8 cellular contexts compared by ENCODE assay signal in the genomic region with DNA sequence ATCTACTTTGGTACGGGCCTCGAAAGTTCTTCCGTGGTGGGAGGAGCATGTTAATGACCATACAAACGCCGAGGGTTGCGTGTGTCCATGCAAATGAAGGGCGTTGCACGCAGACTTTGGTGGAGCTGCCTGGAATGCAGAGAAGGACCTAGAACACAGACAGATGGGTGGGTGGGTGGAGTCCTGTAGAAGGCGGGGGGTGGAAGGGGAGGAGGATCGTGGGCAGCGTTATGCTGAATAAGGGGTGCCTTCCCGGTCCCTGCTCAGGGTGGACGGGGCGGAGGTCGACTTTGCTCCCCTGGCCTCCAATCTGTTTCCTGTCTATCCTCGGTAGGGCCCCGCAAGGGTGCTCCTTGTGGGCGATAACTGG. TPM values are rescaled to one million over a fixed set of nuclear protein-coding genes. Genes with fewer than 3 reads are reported as not detected.
A peak's percentile ranks its signal among the peaks of the same experiment; 100 is the strongest.
DNase-seq lines count a peak whose midpoint lies in the region; ATAC-seq lines count a peak whose summit lies in the region.

No MANE protein-coding gene starts in this region.

- H3K4me2 ChIP-seq in neuronal stem cell (ENCODE audit: insufficient read depth, low read length, poor library complexity, severe bottlenecking): peak overlapping the region; percentile 96

- DNase-seq in NAMALWA (ENCODE audit: low spot score) (peak; percentile 85), T47D (ENCODE audit: low read depth in 1 of 2, low spot score in 1 of 2) (peak; percentile 70 to 95), neuronal stem cell (ENCODE audit: low spot score) (no peak)
- DNase-seq in stimulated activated CD8-positive, alpha-beta memory T cell treated with anti-CD3 and anti-CD28 coated beads, Interleukin-4, amount 100 ng/mL, for 48 hours: no peak

- H3K79me1 ChIP-seq in neuronal stem cell (ENCODE audit: low read depth, low read length): peaks cover 17% of the 10 kb centered on the region

- H3K9me3 ChIP-seq in ES-I3 (ENCODE audit: control insufficient read depth, insufficient read depth, low read length): no peaks in the 10 kb centered on the region
- no peaks in the 10 kb centered on the region for H3K9me3 ChIP-seq in neuronal stem cell (replicated peaks in 1 of 2; ENCODE audit: control insufficient read depth in 2 of 2, insufficient read depth in 1 of 2, low read depth in 1 of 2, low read length in 2 of 2)

- H3K27me3 ChIP-seq in neuronal stem cell (ENCODE audit: control insufficient read depth in 3 of 3, insufficient read depth in 3 of 3, low read depth in 1 of 3, low read length in 3 of 3): peaks cover 0 to 28% (median 10%) of the 10 kb centered on the region in 3 experiments

- H3K4ac ChIP-seq in neuronal stem cell (ENCODE audit: low read length): no peak overlapping the region

- H3K14ac ChIP-seq in neuronal stem cell (ENCODE audit: low read length): no peak overlapping the region

- no peak overlapping the region for H2BK12ac ChIP-seq in neuronal stem cell (ENCODE audit: low read length)

- no peak overlapping the region for H4K8ac ChIP-seq in neuronal stem cell (ENCODE audit: low read depth, low read length)

- H3K36me3 ChIP-seq in ES-I3 (ENCODE audit: insufficient read depth, low read length) (peaks cover 2% of the 10 kb centered on the region; the same call in 1 of the 2 replicates), neuronal stem cell (replicated peaks in 1 of 2; ENCODE audit: control insufficient read depth in 2 of 2, insufficient read depth in 2 of 2, low read length in 2 of 2) (peaks cover 11 to 26% of the 10 kb centered on the region in 2 donors)

- in situ Hi-C loops in T47D (cut with HindIII; ENCODE audit: low pct_unique_long_range_greater_than_20kb, low sequenced_read_pairs): no loop called here

- peak overlapping the region in 1 of 2 donors; percentile 52 for H3K4me3 ChIP-seq in neuronal stem cell (ENCODE audit: low read length in 2 of 2)

- H2BK120ac ChIP-seq in neuronal stem cell (ENCODE audit: low read depth, low read length): no peak overlapping the region

- no peak overlapping the region for H3K27ac ChIP-seq in neuronal stem cell (replicated peaks; ENCODE audit: low read length)

- peak overlapping the region; percentile 78 for H2AFZ ChIP-seq in neuronal stem cell (ENCODE audit: low read length)

- H2BK15ac ChIP-seq in neuronal stem cell (ENCODE audit: low read length): no peak overlapping the region

- H2BK5ac ChIP-seq in neuronal stem cell (ENCODE audit: low read length): no peak overlapping the region

- peak overlapping the region; percentile 91; the same call in 1 of the 2 replicates for H3K9ac ChIP-seq in ES-I3 (ENCODE audit: low read depth, low read length)
- peak overlapping the region; percentile 39 for H3K9ac ChIP-seq in neuronal stem cell (ENCODE audit: low read depth, low read length, poor library complexity)

- no peak overlapping the region for H3K18ac ChIP-seq in neuronal stem cell (ENCODE audit: low read length)

- peaks cover 6% of the 10 kb centered on the region; the same call in 1 of the 2 replicates for H3K4me1 ChIP-seq in ES-I3 (ENCODE audit: insufficient read depth, low read length)
- H3K4me1 ChIP-seq in neuronal stem cell (ENCODE audit: control insufficient read depth in 2 of 2, insufficient read depth in 1 of 2, low read depth in 1 of 2, low read length in 2 of 2): peaks cover 18 to 19% of the 10 kb centered on the region in 2 donors

- H2AK5ac ChIP-seq in neuronal stem cell (ENCODE audit: low read depth, low read length): no peak overlapping the region

- no peak overlapping the region for H3K23ac ChIP-seq in neuronal stem cell (ENCODE audit: low read depth, low read length, poor library complexity)

- no peak for ATAC-seq in GM21529 (IDR thresholded peaks at IDR 0.05; ENCODE audit: unreplicated experiment)
- ATAC-seq in HG03432 (IDR thresholded peaks at IDR 0.05; ENCODE audit: unreplicated experiment): no peak
- ATAC-seq in HG03196 (IDR thresholded peaks at IDR 0.05; ENCODE audit: unreplicated experiment): no peak

- WGBS in neuronal stem cell (ENCODE audit: extremely low coverage in 2 of 2, insufficient read length in 2 of 2, insufficient replicate concordance in 1 of 2), 2 donors: no CpG with 5 or more reads among the region's 18 CpGs

- no peak overlapping the region for H4K91ac ChIP-seq in neuronal stem cell (ENCODE audit: low read depth, low read length, poor library complexity)

RNA-seq across cellular contexts. Expression of gene PAQR4, which starts 0.8 kb away (rescaled TPM):
- polyA plus RNA-seq in neuronal stem cell (2013, experiment 1 of 2): 17.5 TPM
- polyA plus RNA-seq in neuronal stem cell (2013, experiment 2 of 2): 16.7 TPM

RNA-seq across cellular contexts. Expression of gene KREMEN2, which starts 4.3 kb away (rescaled TPM):
- 3.8 TPM for polyA plus RNA-seq in neuronal stem cell (2013, experiment 1 of 2)
- 3.9 TPM for polyA plus RNA-seq in neuronal stem cell (2013, experiment 2 of 2)

RNA-seq across cellular contexts. Expression of gene PKMYT1, which starts 11.9 kb away (rescaled TPM):
- 28.8 TPM for polyA plus RNA-seq in neuronal stem cell (2013, experiment 1 of 2)
- polyA plus RNA-seq in neuronal stem cell (2013, experiment 2 of 2): 28.3 TPM

RNA-seq across cellular contexts. Expression of gene CLDN9, which starts 44.4 kb away (rescaled TPM):
- not detected for polyA plus RNA-seq in neuronal stem cell (2013, experiment 1 of 2)
- polyA plus RNA-seq in neuronal stem cell (2013, experiment 2 of 2): not detected

RNA-seq across cellular contexts. Expression of gene CLDN6, which starts 49.6 kb away (rescaled TPM):
- polyA plus RNA-seq in neuronal stem cell (2013, experiment 1 of 2): 14.1 TPM
- 14.2 TPM for polyA plus RNA-seq in neuronal stem cell (2013, experiment 2 of 2)

Comparison
In these comparisons a context has a peak if more than half of its experiments do, and no peak if none do; other contexts are left out.
1. DNase-seq: peak in NAMALWA (single experiment) and T47D (2 of 2); none in neuronal stem cell (single experiment) and stimulated activated CD8-positive, alpha-beta memory T cell treated with anti-CD3 and anti-CD28 coated beads, Interleukin-4, amount 100 ng/mL, for 48 hours (single experiment).